In genomic region chr4:37478151-37478550, GRCh38 we compare ENCODE assay signal across 20 cellular contexts.
DNase-seq lines count a peak whose midpoint lies in the region; ATAC-seq, FAIRE-seq and TF ChIP-seq lines count a peak whose summit lies in the region.
"Had no signal": no experiment of that assay in that cellular context is flagged by ENCODE, and none has a peak within 500 bp of the region (broad histone marks: within the 10 kb centered on the region; RNA-seq: fewer than 3 reads in every experiment).

No MANE protein-coding gene starts in this region.

- H3K4me3 ChIP-seq in small intestine (ENCODE audit: low read depth in 1 of 2, low read length in 2 of 2): no peak overlapping the region
- H3K4me3 ChIP-seq: GM12878, HAP-1 had no signal

- no peaks in the 10 kb centered on the region for H3K27me3 Mint-ChIP-seq in mesothelial cell of epicardium (ENCODE audit: low read depth)

- no peak overlapping the region for H3K4me3 Mint-ChIP-seq in mesothelial cell of epicardium
- H3K4me3 Mint-ChIP-seq: CD4-positive, alpha-beta memory T cell had no signal

- H3K9me3 Mint-ChIP-seq in mesothelial cell of epicardium: peaks cover 9% of the 10 kb centered on the region

- 21 to 70% (median 33%) methylated on average over 6 of the region's 6 CpGs for WGBS in small intestine, 3 donors

- FAIRE-seq in small intestine (lab: Jason Lieb, UNC): no peak
- FAIRE-seq: D721Med, GM12878, H54 had no signal

- H3K27ac ChIP-seq in VCaP (peak overlapping the region; percentile 82), small intestine (ENCODE audit: low read depth in 1 of 2, low read length in 1 of 2) (peak overlapping the region in 1 of 2 donors; percentile 32)

- TF ChIP-seq CTCF in VCaP (conservative IDR thresholded peaks at IDR 0.05): no peak
- no peak for TF ChIP-seq CTCF in mesothelial cell of epicardium (IDR thresholded peaks at IDR 0.05; ENCODE audit: unreplicated experiment)

- H3K9me3 ChIP-seq in small intestine (ENCODE audit: control insufficient read depth, low read depth): no peaks in the 10 kb centered on the region
- H3K9me3 ChIP-seq: HAP-1 had no signal

- no peaks in the 10 kb centered on the region for H3K36me3 ChIP-seq in small intestine (ENCODE audit: control insufficient read depth in 2 of 2, insufficient read depth in 2 of 2, low read length in 2 of 2)
- H3K36me3 ChIP-seq: HAP-1 had no signal

- no peaks in the 10 kb centered on the region for H3K27me3 ChIP-seq in small intestine (ENCODE audit: control insufficient read depth in 2 of 2, insufficient read depth in 2 of 2, low read length in 2 of 2)

- peaks cover 3% of the 10 kb centered on the region for H3K36me3 Mint-ChIP-seq in mesothelial cell of epicardium
- H3K36me3 Mint-ChIP-seq: CD4-positive, alpha-beta memory T cell had no signal

- no peak for ATAC-seq in HG03460 (IDR thresholded peaks at IDR 0.05; ENCODE audit: unreplicated experiment)
- ATAC-seq in GM18870 (IDR thresholded peaks at IDR 0.05; ENCODE audit: unreplicated experiment): no peak
- ATAC-seq: GM12878 had no signal

- peak overlapping the region; percentile 55 for H3K27ac Mint-ChIP-seq in mesothelial cell of epicardium
- H3K27ac Mint-ChIP-seq: CD4-positive, alpha-beta memory T cell had no signal

- POLR2A ChIA-PET in HEK293T (lab: Yijun Ruan, JAX): no interaction called here

- H3K4me1 Mint-ChIP-seq in mesothelial cell of epicardium: peaks cover 49% of the 10 kb centered on the region
- H3K4me1 Mint-ChIP-seq: CD4-positive, alpha-beta memory T cell had no signal

- CTCF ChIA-PET in HEK293T (lab: Yijun Ruan, JAX): no interaction called here

- H3K4me1 ChIP-seq in small intestine (ENCODE audit: control insufficient read depth in 2 of 2, insufficient read depth in 1 of 2, low read depth in 1 of 2, low read length in 1 of 2): no peaks in the 10 kb centered on the region
- H3K4me1 ChIP-seq: HAP-1 had no signal

- DNase-seq in COLO829 (ENCODE audit: low spot score): peak; percentile 74
- DNase-seq in mesothelial cell of epicardium (ENCODE audit: low spot score in 2 of 2, unreplicated experiment in 2 of 2): no peak
- DNase-seq in small intestine: peak; percentile 60
- DNase-seq in NCI-H82 (lab: John Stamatoyannopoulos, UW): no peak
- no peak for DNase-seq in HEK293T (ENCODE audit: extremely low spot score)
- DNase-seq: C1 segment of cervical spinal cord; Caco-2; CD4-positive, alpha-beta memory T cell; DMS 273 treated with DMSO at 0.1 percent for 48 hours; DMS79; EL; GDM1; GOT3 had no signal

TF ChIP-seq in HEK293T, 16 proteins besides CTCF, POLR2A, EP300 and RAD21:
- TF ChIP-seq FOXK2 (IDR thresholded peaks at IDR 0.05): no peak
- no peak for TF ChIP-seq TARDBP (IDR thresholded peaks at IDR 0.05)
- TF ChIP-seq SUZ12 (IDR thresholded peaks at IDR 0.05): no peak
- no peak for TF ChIP-seq NFRKB (IDR thresholded peaks at IDR 0.05)
- no peak for TF ChIP-seq BHLHE40 (IDR thresholded peaks at IDR 0.05; ENCODE audit: borderline replicate concordance)
- no peak for TF ChIP-seq LEF1 (IDR thresholded peaks at IDR 0.05; ENCODE audit: borderline replicate concordance)
- TF ChIP-seq PKNOX1 (IDR thresholded peaks at IDR 0.05): no peak
- no peak for TF ChIP-seq HDGF (IDR thresholded peaks at IDR 0.05; ENCODE audit: borderline replicate concordance)
- TF ChIP-seq SP1 (IDR thresholded peaks at IDR 0.05): no peak
TF ChIP-seq in HEK293T: peak in this region for 0.

Comparison
In these comparisons a context has a peak if more than half of its experiments do, and no peak if none do; other contexts are left out.
1. DNase-seq: peak in COLO829 (single experiment) and small intestine (single experiment); none in mesothelial cell of epicardium (0 of 2), NCI-H82 (single experiment) and HEK293T (single experiment).